ENCODE assay signal across 16 cellular contexts in genomic region chr17:17377568-17377967, GRCh38.
"Had no signal": no experiment of that assay in that cellular context is flagged by ENCODE, and none has a peak within 500 bp of the region (broad histone marks: within the 10 kb centered on the region; RNA-seq: fewer than 3 reads in every experiment).

No MANE protein-coding gene starts in this region.

- H3K27me3 Mint-ChIP-seq: activated T-cell treated with anti-CD3 and anti-CD28 coated beads, Interleukin-2, amount 50 U/mL, for 24 hours had no signal

- H3K36me3 Mint-ChIP-seq: activated CD8-positive, alpha-beta memory T cell treated with anti-CD3 and anti-CD28 coated beads, Interleukin-2, amount 10 ng/mL, durations not matched to agents 7 days and 5 days; activated naive CD4-positive, alpha-beta T cell treated with anti-CD3 and anti-CD28 coated beads, Interleukin-2, amount 50 U/mL, for 72 hours; naive B cell had no signal

- ATAC-seq: activated CD8-positive, alpha-beta memory T cell treated with anti-CD3 and anti-CD28 coated beads, Interleukin-2, amount 10 ng/mL, durations not matched to agents 7 days and 5 days; activated naive CD4-positive, alpha-beta T cell treated with anti-CD3 and anti-CD28 coated beads, Interleukin-2, amount 50 U/mL, for 72 hours; foreskin keratinocyte; heart left ventricle; stimulated activated naive CD8-positive, alpha-beta T cell treated with anti-CD3 and anti-CD28 coated beads, Interleukin-15, Interleukin-2, amounts not matched to agents 100 U/mL and 50 U/mL, for 24 hours had no signal

- DNase-seq: activated CD4-positive, alpha-beta T cell treated with anti-CD3 and anti-CD28 coated beads for 1 hour; activated CD4-positive, alpha-beta T cell treated with anti-CD3 and anti-CD28 coated beads, Interleukin-2, amount 50 U/mL, for 48 hours; activated CD8-positive, alpha-beta memory T cell treated with anti-CD3 and anti-CD28 coated beads, Interleukin-2, amount 10 ng/mL, durations not matched to agents 7 days and 5 days; activated effector memory CD4-positive, alpha-beta T cell treated with anti-CD3 and anti-CD28 coated beads, Interleukin-2, amount 50 U/mL, for 16 hours; activated T-cell treated with anti-CD3 and anti-CD28 coated beads, Interleukin-2, amount 50 U/mL, for 24 hours; foreskin keratinocyte; naive B cell; right lobe of liver; stimulated activated CD4-positive, alpha-beta T cell treated with anti-CD3 and anti-CD28 coated beads, Interleukin-12 subunit alpha, Interleukin-12 subunit beta, amount 100 ng/mL, for 4 hours; stimulated activated CD4-positive, alpha-beta T cell treated with anti-CD3 and anti-CD28 coated beads, Interleukin-2, amount 100 ng/mL, for 48 hours; stimulated activated naive CD8-positive, alpha-beta T cell treated with anti-CD3 and anti-CD28 coated beads, Interleukin-15, Interleukin-2, amounts not matched to agents 100 U/mL and 50 U/mL, for 24 hours; SW 1271 had no signal

- H3K4me3 Mint-ChIP-seq: activated CD8-positive, alpha-beta memory T cell treated with anti-CD3 and anti-CD28 coated beads, Interleukin-2, amount 10 ng/mL, durations not matched to agents 7 days and 5 days; activated T-cell treated with anti-CD3 and anti-CD28 coated beads, Interleukin-2, amount 50 U/mL, for 24 hours; naive B cell had no signal

- H3K27me3 ChIP-seq: heart left ventricle, neutrophil, right lobe of liver had no signal

- H3K27ac ChIP-seq: foreskin keratinocyte, heart left ventricle, neutrophil, right lobe of liver had no signal

- H3K4me3 ChIP-seq: heart left ventricle, right lobe of liver had no signal

- H3K9me3 ChIP-seq: heart left ventricle, neutrophil, right lobe of liver had no signal

- H3K36me3 ChIP-seq: heart left ventricle, neutrophil, right lobe of liver had no signal

- H3K9me3 Mint-ChIP-seq: activated naive CD4-positive, alpha-beta T cell treated with anti-CD3 and anti-CD28 coated beads, Interleukin-2, amount 50 U/mL, for 72 hours; activated T-cell treated with anti-CD3 and anti-CD28 coated beads, Interleukin-2, amount 50 U/mL, for 24 hours; naive B cell had no signal

- H3K4me1 ChIP-seq: foreskin keratinocyte, right lobe of liver had no signal

- H3K27ac Mint-ChIP-seq: activated CD8-positive, alpha-beta memory T cell treated with anti-CD3 and anti-CD28 coated beads, Interleukin-2, amount 10 ng/mL, durations not matched to agents 7 days and 5 days; activated naive CD4-positive, alpha-beta T cell treated with anti-CD3 and anti-CD28 coated beads, Interleukin-2, amount 50 U/mL, for 72 hours; activated T-cell treated with anti-CD3 and anti-CD28 coated beads, Interleukin-2, amount 50 U/mL, for 24 hours; progenitor cell of endocrine pancreas had no signal

- H3K4me1 Mint-ChIP-seq: naive B cell had no signal
